22 cellular contexts compared by ENCODE assay signal in genomic region chr5:82222597-82223574, GRCh38. TPM values are rescaled to one million over a fixed set of nuclear protein-coding genes. Genes with fewer than 3 reads are reported as not detected.
DNase-seq lines count a peak whose midpoint lies in the region; ATAC-seq and TF ChIP-seq lines count a peak whose summit lies in the region.
"Had no signal": no experiment of that assay in that cellular context is flagged by ENCODE, and none has a peak within 500 bp of the region (broad histone marks: within the 10 kb centered on the region; RNA-seq: fewer than 3 reads in every experiment).

No MANE protein-coding gene starts in this region.

- H3K27ac Mint-ChIP-seq in T-helper 17 cell: peak overlapping the region; percentile 47
- peak overlapping the region in 1 of 7 donors; percentile 10 for H3K27ac Mint-ChIP-seq in CD4-positive, alpha-beta memory T cell
- H3K27ac Mint-ChIP-seq: activated CD8-positive, alpha-beta memory T cell treated with anti-CD3 and anti-CD28 coated beads, Interleukin-2, amount 10 ng/mL, durations not matched to agents 7 days and 5 days had no signal

- H3K36me3 ChIP-seq in CD4-positive, alpha-beta memory T cell (ENCODE audit: insufficient read depth, low read length): no peaks in the 10 kb centered on the region
- H3K36me3 ChIP-seq: colonic mucosa, right lobe of liver, stomach had no signal

- no peaks in the 10 kb centered on the region for H3K36me3 Mint-ChIP-seq in T-helper 17 cell (ENCODE audit: low read depth)
- peaks cover 0 to 7% of the 10 kb centered on the region in 2 donors for H3K36me3 Mint-ChIP-seq in CD4-positive, alpha-beta memory T cell
- H3K36me3 Mint-ChIP-seq: activated CD8-positive, alpha-beta memory T cell treated with anti-CD3 and anti-CD28 coated beads, Interleukin-2, amount 10 ng/mL, durations not matched to agents 7 days and 5 days had no signal

- DNase-seq in HFF-Myc (ENCODE audit: extremely low read depth, low read depth): peak; percentile 19
- no peak for DNase-seq in T-helper 17 cell
- peak; percentile 25 for DNase-seq in fibroblast of peridontal ligament (ENCODE audit: extremely low read depth)
- peak; percentile 13 for DNase-seq in skeletal muscle cell (ENCODE audit: low read depth)
- no peak for DNase-seq in germinal center (ENCODE audit: low spot score)
- no peak for DNase-seq in CD4-positive, alpha-beta memory T cell
- DNase-seq in T-helper 9 cell: no peak
- DNase-seq: activated CD4-positive, CD25-positive, alpha-beta regulatory T cell treated with anti-CD3 and anti-CD28 coated beads, Interleukin-2, amount 50 U/mL, for 72 hours; activated CD8-positive, alpha-beta memory T cell treated with anti-CD3 and anti-CD28 coated beads, Interleukin-2, amount 10 ng/mL, durations not matched to agents 7 days and 5 days; activated effector memory CD4-positive, alpha-beta T cell treated with Interleukin-2 at 50 U/mL for 16 hours; AML-193; amniotic stem cell; colonic mucosa; EL; NCI-H1092; NCI-H526; occipital lobe; right lobe of liver; stimulated activated CD4-positive, alpha-beta T cell treated with anti-CD3 and anti-CD28 coated beads, Interleukin-2, amount 100 ng/mL, for 24 hours; stomach; T1000 had no signal

- no peaks in the 10 kb centered on the region for H3K27me3 Mint-ChIP-seq in T-helper 17 cell
- no peaks in the 10 kb centered on the region for H3K27me3 Mint-ChIP-seq in CD4-positive, alpha-beta memory T cell
- H3K27me3 Mint-ChIP-seq: activated CD8-positive, alpha-beta memory T cell treated with anti-CD3 and anti-CD28 coated beads, Interleukin-2, amount 10 ng/mL, durations not matched to agents 7 days and 5 days had no signal

- no peak overlapping the region for H3K27ac ChIP-seq in CD4-positive, alpha-beta memory T cell (ENCODE audit: low read depth, low read length)
- H3K27ac ChIP-seq: colonic mucosa, right lobe of liver, stomach had no signal

- H3K4me3 Mint-ChIP-seq in T-helper 17 cell: no peak overlapping the region
- no peak overlapping the region for H3K4me3 Mint-ChIP-seq in CD4-positive, alpha-beta memory T cell
- H3K4me3 Mint-ChIP-seq: activated CD8-positive, alpha-beta memory T cell treated with anti-CD3 and anti-CD28 coated beads, Interleukin-2, amount 10 ng/mL, durations not matched to agents 7 days and 5 days had no signal

- POLR2A ChIA-PET in CD4-positive, alpha-beta memory T cell (lab: Charles Lee; ENCODE audit: partially characterized antibody): no interaction called here

- H3K4me1 Mint-ChIP-seq in T-helper 17 cell: peaks cover 16% of the 10 kb centered on the region
- peaks cover 4 to 14% (median 5%) of the 10 kb centered on the region in 4 donors for H3K4me1 Mint-ChIP-seq in CD4-positive, alpha-beta memory T cell

- no peaks in the 10 kb centered on the region for H3K4me1 ChIP-seq in CD4-positive, alpha-beta memory T cell (ENCODE audit: insufficient read depth, low read length)
- H3K4me1 ChIP-seq: colonic mucosa, right lobe of liver, stomach had no signal

- intact Hi-C loops in CD4-positive, alpha-beta memory T cell (cut with micrococcal nuclease): no loop called here

- no peak for TF ChIP-seq CTCF in HFF-Myc (IDR thresholded peaks at IDR 0.05; ENCODE audit: low read depth, low read length, missing control alignments)

- no peak for ATAC-seq in T-helper 17 cell
- ATAC-seq: activated CD8-positive, alpha-beta memory T cell treated with anti-CD3 and anti-CD28 coated beads, Interleukin-2, amount 10 ng/mL, durations not matched to agents 7 days and 5 days; HCT116; right lobe of liver had no signal

- H3K27me3 ChIP-seq in CD4-positive, alpha-beta memory T cell (ENCODE audit: insufficient read depth, low read length): no peaks in the 10 kb centered on the region
- H3K27me3 ChIP-seq: colonic mucosa, right lobe of liver, stomach had no signal

- no peaks in the 10 kb centered on the region for H3K9me3 Mint-ChIP-seq in CD4-positive, alpha-beta memory T cell

- CTCF ChIA-PET in CD4-positive, alpha-beta memory T cell (lab: Charles Lee; ENCODE audit: partially characterized antibody): interaction anchor here (0.7 to 1.0 kb wide), 2 partner anchors 9 to 798 kb away, joined by 3 to 4 read pairs; no protein-coding TSS in a partner anchor

- H3K4me3 ChIP-seq in HFF-Myc (replicated peaks; ENCODE audit: low read depth, low read length) (no peak overlapping the region), skeletal muscle cell (ENCODE audit: low read depth, low read length) (no peak overlapping the region)
- H3K4me3 ChIP-seq in CD4-positive, alpha-beta memory T cell (ENCODE audit: low read length in 2 of 2): no peak overlapping the region
- H3K4me3 ChIP-seq: colonic mucosa, right lobe of liver, stomach had no signal

- no peaks in the 10 kb centered on the region for H3K9me3 ChIP-seq in T-helper 17 cell (ENCODE audit: control insufficient read depth, low read length, poor library complexity, severe bottlenecking)
- no peaks in the 10 kb centered on the region for H3K9me3 ChIP-seq in CD4-positive, alpha-beta memory T cell (ENCODE audit: control insufficient read depth in 1 of 2, low read length in 2 of 2)
- H3K9me3 ChIP-seq: colonic mucosa, right lobe of liver, stomach had no signal

RNA-seq across cellular contexts. Expression of gene RPS23, which starts 55.3 kb away (rescaled TPM):
- total RNA-seq in T-helper 17 cell: 1,000 to 10,000 TPM; 3,176 to 3,181 TPM
- total RNA-seq in CD4-positive, alpha-beta memory T cell: 1,000 to 10,000 TPM; 2,959 to 3,147 TPM
- polyA plus RNA-seq in CD4-positive, alpha-beta memory T cell: 1,000 to 10,000 TPM; 2,379 to 3,108 TPM

Comparison
In these comparisons a context has a peak if more than half of its experiments do, and no peak if none do; other contexts are left out.
1. DNase-seq: peak in HFF-Myc (single experiment), fibroblast of peridontal ligament (single experiment) and skeletal muscle cell (single experiment); none in T-helper 17 cell (0 of 3), germinal center (single experiment), CD4-positive, alpha-beta memory T cell (0 of 5) and T-helper 9 cell (single experiment).